ENCODE assay signal across 12 cellular contexts in genomic region chr16:69820926-69821541, GRCh38. TPM values are rescaled to one million over a fixed set of nuclear protein-coding genes. Genes with fewer than 3 reads are reported as not detected.
DNase-seq lines count a peak whose midpoint lies in the region; TF ChIP-seq lines count a peak whose summit lies in the region.
"Had no signal": no experiment of that assay in that cellular context is flagged by ENCODE, and none has a peak within 500 bp of the region (broad histone marks: within the 10 kb centered on the region; RNA-seq: fewer than 3 reads in every experiment).

No MANE protein-coding gene starts in this region.

- DNase-seq in AG08395 (ENCODE audit: low spot score) (peak; percentile 82), NCI-H2171 treated with DMSO at 0.1 percent for 48 hours (lab: John Stamatoyannopoulos, UW) (peak; percentile 94), fibroblast of mammary gland (ENCODE audit: low read depth) (peak; percentile 20), osteoblast (ENCODE audit: insufficient read length, low spot score, missing footprints) (peak; percentile 84), islet precursor cell (no peak), esophagus squamous epithelium (lab: John Stamatoyannopoulos, UW) (no peak), dermis blood vessel endothelial cell (no peak), NCI-H510A (lab: John Stamatoyannopoulos, UW) (no peak)
- DNase-seq: CD4-positive, CD25-positive, alpha-beta regulatory T cell; Karpas-422; NCI-H526; SW 1271 had no signal

- no peaks in the 10 kb centered on the region for H3K79me2 ChIP-seq in osteoblast (ENCODE audit: insufficient read depth, low read length)

- H3K9me3 ChIP-seq in osteoblast (ENCODE audit: low read depth, low read length) (no peaks in the 10 kb centered on the region), esophagus squamous epithelium (no peaks in the 10 kb centered on the region)

- no peak for TF ChIP-seq POLR2A in esophagus squamous epithelium (IDR thresholded peaks at IDR 0.05)

- H3K27ac ChIP-seq in osteoblast (ENCODE audit: low read depth, low read length): peak overlapping the region; percentile 62
- H3K27ac ChIP-seq in esophagus squamous epithelium: no peak overlapping the region

- H3K27me3 ChIP-seq in osteoblast (ENCODE audit: insufficient read depth, low read length) (no peaks in the 10 kb centered on the region), esophagus squamous epithelium (no peaks in the 10 kb centered on the region)

- H3K36me3 ChIP-seq in osteoblast (ENCODE audit: insufficient read depth, low read length): no peaks in the 10 kb centered on the region
- peaks cover 0 to 24% (median 0%) of the 10 kb centered on the region in 3 donors for H3K36me3 ChIP-seq in esophagus squamous epithelium

- H3K4me1 ChIP-seq in osteoblast (ENCODE audit: insufficient read depth, low read length) (peaks cover 12% of the 10 kb centered on the region), esophagus squamous epithelium (peaks cover 0 to 17% (median 0%) of the 10 kb centered on the region in 3 donors)

- peak overlapping the region; percentile 83 for H3K4me2 ChIP-seq in osteoblast (ENCODE audit: insufficient read depth, low read length)

- H3K4me3 ChIP-seq in fibroblast of mammary gland (ENCODE audit: control insufficient read depth, low read depth, low read length) (no peak overlapping the region), osteoblast (ENCODE audit: insufficient read depth, low read length) (peak overlapping the region; percentile 63), esophagus squamous epithelium (peak overlapping the region in 1 of 4 donors; percentile 18)

- intact Hi-C loops in esophagus squamous epithelium (cut with DNase I): no loop called here

- no peak for TF ChIP-seq CTCF in fibroblast of mammary gland (conservative IDR thresholded peaks at IDR 0.05; ENCODE audit: control insufficient read depth, insufficient read depth, low read depth, low read length)
- no peak for TF ChIP-seq CTCF in osteoblast (IDR thresholded peaks at IDR 0.05; ENCODE audit: extremely low read depth, low read depth, low read length)
- TF ChIP-seq CTCF in esophagus squamous epithelium (IDR thresholded peaks at IDR 0.05): no peak

- 70 to 78% methylated on average over 9 to 11 of the region's 15 CpGs for WGBS in esophagus squamous epithelium, 2 donors

- no peaks in the 10 kb centered on the region for H4K20me1 ChIP-seq in osteoblast (ENCODE audit: insufficient read depth, low read length)

- H2AFZ ChIP-seq in osteoblast (ENCODE audit: low read length): peak overlapping the region; percentile 91

RNA-seq across cellular contexts. Expression of gene WWP2, which starts 58.9 kb away (rescaled TPM):
- total RNA-seq in osteoblast (43.3 and 46.7 TPM in 2 replicates), esophagus squamous epithelium (10 to 100 TPM; 23.4 to 32.8 (median 29.6) TPM), dermis blood vessel endothelial cell (25.4 and 39.0 TPM in 2 replicates)

Comparison
In these comparisons a context has a peak if more than half of its experiments do, and no peak if none do; other contexts are left out.
1. DNase-seq: peak in AG08395 (single experiment), NCI-H2171 treated with DMSO at 0.1 percent for 48 hours (single experiment), fibroblast of mammary gland (single experiment) and osteoblast (single experiment); none in islet precursor cell (single experiment), esophagus squamous epithelium (single experiment), dermis blood vessel endothelial cell (single experiment) and NCI-H510A (single experiment).